14 cellular contexts compared by ENCODE assay signal in the genomic region with DNA sequence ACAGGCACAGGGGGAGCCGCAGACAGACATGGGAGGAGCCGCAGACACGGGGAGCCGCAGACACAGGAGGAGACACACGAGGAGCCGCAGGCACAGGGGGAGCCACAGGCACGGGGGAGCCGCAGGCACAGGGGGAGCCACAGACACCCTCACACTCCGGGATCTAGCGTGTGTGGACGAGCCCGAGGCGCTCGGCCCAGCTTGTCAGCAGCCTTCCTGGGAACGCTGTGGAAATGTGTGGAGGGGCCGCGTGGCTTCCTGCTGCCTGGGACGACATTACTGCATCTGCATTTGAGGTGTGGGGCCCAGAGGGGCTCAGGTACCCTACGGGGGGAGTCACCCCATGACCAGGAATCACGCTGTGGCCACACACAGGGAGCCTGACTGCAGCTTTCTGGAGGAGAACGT.
DNase-seq lines count a peak whose midpoint lies in the region; ATAC-seq and TF ChIP-seq lines count a peak whose summit lies in the region.
"Had no signal": no experiment of that assay in that cellular context is flagged by ENCODE, and none has a peak within 500 bp of the region (broad histone marks: within the 10 kb centered on the region; RNA-seq: fewer than 3 reads in every experiment).

No MANE protein-coding gene starts in this region.

- POLR2A ChIA-PET in naive thymus-derived CD4-positive, alpha-beta T cell (lab: Charles Lee) = no interaction called here

- peaks cover 0 to 5% (median 0%) of the 10 kb centered on the region in 7 donors for H3K4me1 Mint-ChIP-seq in naive thymus-derived CD4-positive, alpha-beta T cell

- H3K27me3 Mint-ChIP-seq in naive thymus-derived CD4-positive, alpha-beta T cell = peaks cover 0 to 6% (median 0%) of the 10 kb centered on the region in 5 donors

- no peak for TF ChIP-seq CTCF in left ventricle myocardium inferior (IDR thresholded peaks at IDR 0.05; ENCODE audit: borderline replicate concordance)
- TF ChIP-seq CTCF in RWPE2 (IDR thresholded peaks at IDR 0.05; ENCODE audit: poor library complexity, severe bottlenecking) = no peak
- TF ChIP-seq CTCF in tibial artery (IDR thresholded peaks at IDR 0.05) = no peak

- H3K36me3 ChIP-seq in left ventricle myocardium inferior (no peaks in the 10 kb centered on the region), RWPE2 (ENCODE audit: low read depth) (no peaks in the 10 kb centered on the region), tibial artery (no peaks in the 10 kb centered on the region)
- no peaks in the 10 kb centered on the region for H3K36me3 ChIP-seq in naive thymus-derived CD4-positive, alpha-beta T cell (ENCODE audit: control insufficient read depth in 2 of 3, insufficient read depth in 3 of 3, low read length in 3 of 3)

- intact Hi-C loops in Right ventricle myocardium inferior (cut with DNase I) (no loop called here), left ventricle myocardium inferior (cut with micrococcal nuclease) (no loop called here), tibial artery (cut with DNase I; ENCODE audit: low total_unique reads) (no loop called here)
- intact Hi-C loops in naive thymus-derived CD4-positive, alpha-beta T cell (cut with micrococcal nuclease) = no loop called here

- H3K4me3 ChIP-seq in left ventricle myocardium inferior (no peak overlapping the region), RWPE2 (ENCODE audit: severe bottlenecking) (no peak overlapping the region), tibial artery (no peak overlapping the region)
- no peak overlapping the region for H3K4me3 ChIP-seq in naive thymus-derived CD4-positive, alpha-beta T cell (ENCODE audit: low read length)

- CTCF ChIA-PET in naive thymus-derived CD4-positive, alpha-beta T cell (lab: Charles Lee) = no interaction called here

- H3K27ac ChIP-seq in left ventricle myocardium inferior (replicated peaks) (no peak overlapping the region), RWPE2 (ENCODE audit: poor library complexity, severe bottlenecking) (no peak overlapping the region), tibial artery (no peak overlapping the region)
- H3K27ac ChIP-seq in naive thymus-derived CD4-positive, alpha-beta T cell (ENCODE audit: low read depth, low read length) = no peak overlapping the region

- H3K36me3 Mint-ChIP-seq in naive thymus-derived CD4-positive, alpha-beta T cell = peaks cover 0 to 4% (median 0%) of the 10 kb centered on the region in 5 donors

- no peak overlapping the region for H3K4me3 Mint-ChIP-seq in naive thymus-derived CD4-positive, alpha-beta T cell

- ATAC-seq in Right ventricle myocardium inferior (no peak), RWPE2 (ENCODE audit: low read depth) (no peak), HG02970 (IDR thresholded peaks at IDR 0.05; ENCODE audit: low FRiP score, unreplicated experiment) (no peak)
- ATAC-seq in naive thymus-derived CD4-positive, alpha-beta T cell = peak; percentile 18

- H3K9me3 ChIP-seq in left ventricle myocardium inferior (replicated peaks) (no peaks in the 10 kb centered on the region), RWPE2 (ENCODE audit: severe bottlenecking) (no peaks in the 10 kb centered on the region), tibial artery (peaks cover 0 to 4% (median 0%) of the 10 kb centered on the region in 3 donors)
- no peaks in the 10 kb centered on the region for H3K9me3 ChIP-seq in naive thymus-derived CD4-positive, alpha-beta T cell (ENCODE audit: control insufficient read depth in 2 of 3, low read length in 3 of 3)

- peaks cover 0 to 4% (median 0%) of the 10 kb centered on the region in 11 donors for H3K9me3 Mint-ChIP-seq in naive thymus-derived CD4-positive, alpha-beta T cell

- no peak overlapping the region for H3K27ac Mint-ChIP-seq in naive thymus-derived CD4-positive, alpha-beta T cell

- peak; percentile 49 for DNase-seq in Right ventricle myocardium inferior (ENCODE audit: missing footprints)
- DNase-seq in left ventricle myocardium inferior = no peak
- peak; percentile 32 for DNase-seq in RWPE2 (ENCODE audit: low spot score)
- DNase-seq in naive thymus-derived CD4-positive, alpha-beta T cell = no peak
- peak; percentile 2 to 47 for DNase-seq in tibial artery
- no peak for DNase-seq in retina
- no peak for DNase-seq in NCI-H2107 treated with DMSO at 0.1 percent for 48 hours (lab: John Stamatoyannopoulos, UW; ENCODE audit: unreplicated experiment)
- DNase-seq: 8988T, C1 segment of cervical spinal cord, Kasumi-1, NCI-H1105 treated with DMSO at 0.1 percent for 48 hours, NCI-H187 treated with DMSO at 0.1 percent for 48 hours, NCI-H524 had no signal

- H3K4me1 ChIP-seq in left ventricle myocardium inferior (no peaks in the 10 kb centered on the region), RWPE2 (ENCODE audit: insufficient read depth, poor library complexity, severe bottlenecking) (no peaks in the 10 kb centered on the region), tibial artery (no peaks in the 10 kb centered on the region)
- no peaks in the 10 kb centered on the region for H3K4me1 ChIP-seq in naive thymus-derived CD4-positive, alpha-beta T cell (ENCODE audit: control insufficient read depth in 2 of 2, insufficient read depth in 2 of 2, low read length in 2 of 2)

- H3K27me3 ChIP-seq in left ventricle myocardium inferior (ENCODE audit: low read depth) (peaks cover 26% of the 10 kb centered on the region), RWPE2 (ENCODE audit: insufficient read depth, poor library complexity, severe bottlenecking) (no peaks in the 10 kb centered on the region), tibial artery (no peaks in the 10 kb centered on the region)
- no peaks in the 10 kb centered on the region for H3K27me3 ChIP-seq in naive thymus-derived CD4-positive, alpha-beta T cell (ENCODE audit: control insufficient read depth in 2 of 2, insufficient read depth in 2 of 2, low read length in 2 of 2)

Comparison
In these comparisons a context has a peak if more than half of its experiments do, and no peak if none do; other contexts are left out.
1. DNase-seq: peak in Right ventricle myocardium inferior (single experiment), RWPE2 (single experiment) and tibial artery (2 of 2); none in left ventricle myocardium inferior (single experiment), naive thymus-derived CD4-positive, alpha-beta T cell (0 of 9), retina (single experiment) and NCI-H2107 treated with DMSO at 0.1 percent for 48 hours (single experiment).